In the genomic region with DNA sequence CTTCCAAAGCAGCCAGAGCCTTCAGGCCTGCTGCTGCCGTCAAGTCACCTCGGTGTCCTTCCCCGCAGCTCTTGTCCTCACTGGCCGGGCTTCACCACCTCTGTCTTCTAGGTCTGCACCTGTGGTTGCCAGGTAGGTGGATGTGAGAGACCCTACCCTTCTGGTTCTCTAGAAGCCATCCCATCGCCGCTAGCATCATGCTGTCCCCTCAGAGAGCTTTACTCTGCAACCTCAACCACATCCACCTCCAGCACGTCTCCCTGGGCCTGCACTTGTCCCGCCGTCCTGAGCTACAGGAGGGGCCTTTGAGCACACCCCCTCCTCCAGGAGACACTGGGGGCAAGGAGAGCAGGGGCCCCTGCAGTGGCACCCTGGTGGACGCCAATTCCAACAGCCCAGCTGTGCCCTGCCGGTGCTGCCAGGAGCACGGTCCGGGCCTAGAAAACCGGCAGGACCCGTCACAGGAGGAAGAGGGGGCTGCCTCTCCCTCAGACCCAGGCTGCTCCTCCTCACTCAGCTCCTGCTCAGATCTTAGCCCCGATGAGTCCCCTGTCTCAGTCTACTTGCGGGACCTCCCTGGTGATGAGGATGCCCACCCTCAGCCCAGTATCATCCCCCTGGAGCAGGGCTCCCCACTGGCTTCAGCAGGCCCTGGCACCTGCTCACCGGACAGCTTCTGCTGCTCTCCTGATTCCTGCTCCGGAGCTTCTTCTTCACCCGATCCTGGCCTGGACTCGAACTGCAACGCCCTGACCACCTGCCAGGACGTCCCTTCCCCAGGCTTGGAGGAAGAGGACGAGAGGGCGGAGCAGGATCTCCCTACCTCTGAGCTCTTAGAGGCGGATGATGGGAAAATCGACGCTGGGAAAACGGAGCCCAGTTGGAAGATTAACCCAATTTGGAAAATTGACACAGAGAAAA, we compare ENCODE assay signal across 8 cellular contexts. TPM values are rescaled to one million over a fixed set of nuclear protein-coding genes. Genes with fewer than 3 reads are reported as not detected.
DNase-seq lines count a peak whose midpoint lies in the region; ATAC-seq, FAIRE-seq and TF ChIP-seq lines count a peak whose summit lies in the region.

No MANE protein-coding gene starts in this region.

- TF ChIP-seq CTCF in astrocyte (IDR thresholded peaks at IDR 0.05; ENCODE audit: insufficient read depth, low read depth, low read length) (no peak), left lung (IDR thresholded peaks at IDR 0.05) (no peak), tibial nerve (IDR thresholded peaks at IDR 0.05) (no peak)

- H3K4me3 Mint-ChIP-seq in T-helper 1 cell treated with Interleukin-12 subunit alpha and Interleukin-12 subunit beta and Interleukin-4 antibody, amounts not matched to agents 30 μg/mL and 1 μg/mL, for 36 hours: peak overlapping the region; percentile 59
- H3K4me3 Mint-ChIP-seq in astrocyte (ENCODE audit: unreplicated experiment): peak overlapping the region; percentile 87

- H3K4me1 ChIP-seq in astrocyte (ENCODE audit: insufficient read depth, low read length): peaks cover 32% of the 10 kb centered on the region
- peaks cover 11 to 58% of the 10 kb centered on the region in 2 donors for H3K4me1 ChIP-seq in left lung
- H3K4me1 ChIP-seq in tibial nerve: peaks cover 0 to 53% (median 25%) of the 10 kb centered on the region in 4 donors

- peak overlapping the region; percentile 85 for H3K9ac ChIP-seq in astrocyte (ENCODE audit: low read length)

- DNase-seq in T-helper 1 cell (no peak), astrocyte (ENCODE audit: low read depth) (no peak), left lung (no peak), tibial nerve (ENCODE audit: low spot score in 2 of 2) (no peak), HTR-8/SVneo (ENCODE audit: insufficient read length, low spot score) (no peak)

- peaks cover 31% of the 10 kb centered on the region for H3K79me2 ChIP-seq in astrocyte (ENCODE audit: insufficient read depth, low read length)

- 35 to 39% methylated on average over 23 to 26 of the region's 29 CpGs for WGBS in tibial nerve, 2 donors

- peak overlapping the region; percentile 36 for H3K27ac Mint-ChIP-seq in T-helper 1 cell treated with Interleukin-12 subunit alpha and Interleukin-12 subunit beta and Interleukin-4 antibody, amounts not matched to agents 30 μg/mL and 1 μg/mL, for 36 hours
- H3K27ac Mint-ChIP-seq in astrocyte (ENCODE audit: unreplicated experiment): peak overlapping the region; percentile 66

- H3K9me3 ChIP-seq in astrocyte (ENCODE audit: insufficient read depth, low read depth, low read length) (no peaks in the 10 kb centered on the region), left lung (no peaks in the 10 kb centered on the region), tibial nerve (no peaks in the 10 kb centered on the region)

- no peak for ATAC-seq in left lung
- ATAC-seq in GM21526 (IDR thresholded peaks at IDR 0.05; ENCODE audit: low FRiP score, unreplicated experiment): no peak
- ATAC-seq in GM19023 (IDR thresholded peaks at IDR 0.05; ENCODE audit: unreplicated experiment): no peak

- peak overlapping the region; percentile 99 for H3K4me2 ChIP-seq in astrocyte (ENCODE audit: low read length)

- FAIRE-seq in astrocyte (lab: Jason Lieb, UNC): no peak
- FAIRE-seq in HTR-8/SVneo (lab: Jason Lieb, UNC): no peak

- peaks cover 42% of the 10 kb centered on the region for H4K20me1 ChIP-seq in astrocyte (ENCODE audit: insufficient read depth, low read length)

- H3K27me3 ChIP-seq in astrocyte (ENCODE audit: insufficient read depth, low read length) (no peaks in the 10 kb centered on the region), left lung (no peaks in the 10 kb centered on the region), tibial nerve (no peaks in the 10 kb centered on the region)

- H3K36me3 ChIP-seq in astrocyte (ENCODE audit: insufficient read depth, low read length) (peaks cover 11% of the 10 kb centered on the region), left lung (peaks cover 0 to 33% of the 10 kb centered on the region in 2 donors), tibial nerve (peaks cover 0 to 28% (median 4%) of the 10 kb centered on the region in 3 donors)

- intact Hi-C loops in left lung (cut with DNase I): loop anchor here in 1 of 2 donors (5.0 kb wide), 1 partner anchor 45 kb away; a partner anchor contains a TSS

- no peak for TF ChIP-seq POLR2A in tibial nerve (IDR thresholded peaks at IDR 0.05)

- H3K36me3 Mint-ChIP-seq in T-helper 1 cell treated with Interleukin-12 subunit alpha and Interleukin-12 subunit beta and Interleukin-4 antibody, amounts not matched to agents 30 μg/mL and 1 μg/mL, for 36 hours (ENCODE audit: low read depth): peaks cover 17% of the 10 kb centered on the region
- peaks cover 7% of the 10 kb centered on the region for H3K36me3 Mint-ChIP-seq in astrocyte (ENCODE audit: low read depth, unreplicated experiment)

- no peaks in the 10 kb centered on the region for H3K9me3 Mint-ChIP-seq in T-helper 1 cell treated with Interleukin-12 subunit alpha and Interleukin-12 subunit beta and Interleukin-4 antibody, amounts not matched to agents 30 μg/mL and 1 μg/mL, for 36 hours
- H3K9me3 Mint-ChIP-seq in astrocyte (ENCODE audit: unreplicated experiment): no peaks in the 10 kb centered on the region

- no peak overlapping the region for H2AFZ ChIP-seq in astrocyte (ENCODE audit: low read depth, low read length)

- H3K27ac ChIP-seq in astrocyte (ENCODE audit: low read depth, low read length) (no peak overlapping the region), left lung (peak overlapping the region; percentile 92 to 97), tibial nerve (peak overlapping the region; percentile 96 to 100 (median 98))

- no peak for TF ChIP-seq EP300 in tibial nerve (IDR thresholded peaks at IDR 0.05)

- peaks cover 30% of the 10 kb centered on the region for H3K4me1 Mint-ChIP-seq in T-helper 1 cell treated with Interleukin-12 subunit alpha and Interleukin-12 subunit beta and Interleukin-4 antibody, amounts not matched to agents 30 μg/mL and 1 μg/mL, for 36 hours (ENCODE audit: low read depth)
- H3K4me1 Mint-ChIP-seq in astrocyte (ENCODE audit: low read depth, unreplicated experiment): peaks cover 14% of the 10 kb centered on the region

- peak overlapping the region; percentile 72 for H3K4me3 ChIP-seq in astrocyte (ENCODE audit: insufficient read depth, low read depth, low read length)
- peak overlapping the region; percentile 68 to 94 for H3K4me3 ChIP-seq in left lung
- H3K4me3 ChIP-seq in tibial nerve: peak overlapping the region; percentile 53 to 89 (median 64)

- no peaks in the 10 kb centered on the region for H3K27me3 Mint-ChIP-seq in T-helper 1 cell treated with Interleukin-12 subunit alpha and Interleukin-12 subunit beta and Interleukin-4 antibody, amounts not matched to agents 30 μg/mL and 1 μg/mL, for 36 hours (ENCODE audit: low read depth)
- H3K27me3 Mint-ChIP-seq in astrocyte (ENCODE audit: low read depth, unreplicated experiment): no peaks in the 10 kb centered on the region

RNA-seq across cellular contexts. Expression of a gene that starts 1.1 kb away (rescaled TPM):
- total RNA-seq in astrocyte (48.0 and 48.7 TPM in 2 replicates), left lung (10 to 100 TPM; 36.2 to 42.8 TPM), tibial nerve (10 to 100 TPM; 22.2 to 36.0 (median 26.5) TPM)

RNA-seq across cellular contexts. Expression of a gene that starts 13.2 kb away (rescaled TPM):
- total RNA-seq in astrocyte (153 and 217 TPM in 2 replicates), left lung (100 to 1,000 TPM; 206 to 411 TPM), tibial nerve (100 to 1,000 TPM in 3 of 4 donors, 10 to 100 TPM in 1; 88.2 to 143 (median 125) TPM)

RNA-seq across cellular contexts. Expression of a gene that starts 20.6 kb away (rescaled TPM):
- total RNA-seq in astrocyte (not detected in 2 replicates), left lung (not detected), tibial nerve (under 1 TPM in 3 of 4 donors, not detected in 1; 0.20 to 0.66 (median 0.21) TPM)

RNA-seq across cellular contexts. Expression of a gene that starts 44.6 kb away (rescaled TPM):
- 3.4 and 3.6 TPM in 2 replicates for total RNA-seq in astrocyte
- total RNA-seq in left lung: 1 to 10 TPM; 2.4 to 3.8 TPM
- total RNA-seq in tibial nerve: 1 to 10 TPM; 1.7 to 2.7 (median 2.4) TPM

RNA-seq across cellular contexts. Expression of a gene that starts 48.5 kb away (rescaled TPM):
- total RNA-seq in astrocyte (31.7 and 36.1 TPM in 2 replicates), left lung (10 to 100 TPM; 45.4 to 55.2 TPM), tibial nerve (10 to 100 TPM; 41.0 to 70.6 (median 52.3) TPM)
